Comparison of ENCODE assay signal across 1 cellular context in the genomic region with DNA sequence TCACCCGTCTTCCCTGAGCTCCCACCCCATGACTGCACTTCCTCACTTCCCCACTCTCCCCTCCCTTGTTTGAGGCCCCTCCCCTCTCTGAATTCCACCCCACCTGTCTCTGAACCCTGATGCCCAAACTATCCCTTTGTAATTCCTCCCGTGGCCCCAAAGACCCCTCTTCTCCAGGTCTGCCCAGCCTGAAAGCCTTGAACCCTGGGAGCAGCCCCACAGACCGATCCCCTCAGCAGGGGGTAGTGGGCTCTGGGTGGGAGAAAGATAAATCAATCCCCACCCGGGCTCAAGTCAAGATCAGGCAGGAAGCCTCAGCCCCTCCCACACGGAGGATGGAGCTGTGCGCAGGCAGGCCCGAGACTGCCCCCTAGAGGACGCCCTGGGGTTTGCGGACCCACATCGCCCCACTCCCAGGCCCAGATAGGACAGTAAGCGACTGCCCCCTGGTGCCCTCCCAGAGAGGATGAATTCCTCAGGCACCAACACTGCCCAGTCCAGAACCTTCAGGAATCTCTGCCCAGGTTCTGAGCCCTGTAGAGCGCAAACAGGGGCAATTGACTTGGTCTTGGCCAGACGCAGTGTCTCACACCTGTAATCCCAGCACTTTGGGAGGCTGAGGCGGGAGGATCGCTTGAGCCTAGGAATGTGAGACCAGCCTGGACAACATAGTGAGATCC.
A peak's percentile ranks its signal among the peaks of the same experiment; 100 is the strongest.
TF ChIP-seq lines count a peak whose summit lies in the region.

No MANE protein-coding gene starts in this region.

TF ChIP-seq in K562, 482 proteins besides CTCF, POLR2A, EP300 and RAD21 (continued from another document):
- TF ChIP-seq, protein P1, sequence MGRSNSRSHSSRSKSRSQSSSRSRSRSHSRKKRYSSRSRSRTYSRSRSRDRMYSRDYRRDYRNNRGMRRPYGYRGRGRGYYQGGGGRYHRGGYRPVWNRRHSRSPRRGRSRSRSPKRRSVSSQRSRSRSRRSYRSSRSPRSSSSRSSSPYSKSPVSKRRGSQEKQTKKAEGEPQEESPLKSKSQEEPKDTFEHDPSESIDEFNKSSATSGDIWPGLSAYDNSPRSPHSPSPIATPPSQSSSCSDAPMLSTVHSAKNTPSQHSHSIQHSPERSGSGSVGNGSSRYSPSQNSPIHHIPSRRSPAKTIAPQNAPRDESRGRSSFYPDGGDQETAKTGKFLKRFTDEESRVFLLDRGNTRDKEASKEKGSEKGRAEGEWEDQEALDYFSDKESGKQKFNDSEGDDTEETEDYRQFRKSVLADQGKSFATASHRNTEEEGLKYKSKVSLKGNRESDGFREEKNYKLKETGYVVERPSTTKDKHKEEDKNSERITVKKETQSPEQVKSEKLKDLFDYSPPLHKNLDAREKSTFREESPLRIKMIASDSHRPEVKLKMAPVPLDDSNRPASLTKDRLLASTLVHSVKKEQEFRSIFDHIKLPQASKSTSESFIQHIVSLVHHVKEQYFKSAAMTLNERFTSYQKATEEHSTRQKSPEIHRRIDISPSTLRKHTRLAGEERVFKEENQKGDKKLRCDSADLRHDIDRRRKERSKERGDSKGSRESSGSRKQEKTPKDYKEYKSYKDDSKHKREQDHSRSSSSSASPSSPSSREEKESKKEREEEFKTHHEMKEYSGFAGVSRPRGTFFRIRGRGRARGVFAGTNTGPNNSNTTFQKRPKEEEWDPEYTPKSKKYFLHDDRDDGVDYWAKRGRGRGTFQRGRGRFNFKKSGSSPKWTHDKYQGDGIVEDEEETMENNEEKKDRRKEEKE (IDR thresholded peaks at IDR 0.05; ENCODE audit: borderline replicate concordance in 1 of 2, control insufficient read depth in 1 of 2, low read depth in 2 of 2, low read length in 1 of 2) = no peak
- TF ChIP-seq ZNF644 (tag; IDR thresholded peaks at IDR 0.05; ENCODE audit: low read depth) (no peak), STAG1 (CRISPR knock-in tag; IDR thresholded peaks at IDR 0.05; ENCODE audit: borderline replicate concordance) (peak; percentile 97; the same call in 1 of the 2 replicates), ARID2 (IDR thresholded peaks at IDR 0.05) (peak; percentile 100), ZSCAN32 (CRISPR knock-in tag; IDR thresholded peaks at IDR 0.05) (no peak), NFXL1 (CRISPR knock-in tag; IDR thresholded peaks at IDR 0.05) (no peak)
- TF ChIP-seq, protein P2, sequence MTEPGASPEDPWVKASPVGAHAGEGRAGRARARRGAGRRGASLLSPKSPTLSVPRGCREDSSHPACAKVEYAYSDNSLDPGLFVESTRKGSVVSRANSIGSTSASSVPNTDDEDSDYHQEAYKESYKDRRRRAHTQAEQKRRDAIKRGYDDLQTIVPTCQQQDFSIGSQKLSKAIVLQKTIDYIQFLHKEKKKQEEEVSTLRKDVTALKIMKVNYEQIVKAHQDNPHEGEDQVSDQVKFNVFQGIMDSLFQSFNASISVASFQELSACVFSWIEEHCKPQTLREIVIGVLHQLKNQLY (CRISPR knock-in tag; conservative IDR thresholded peaks at IDR 0.05) = 0 out of 4 replicates have a peak, but pooled peaks of 1 of the 2 experiments have one; percentile 28
